27 cellular contexts compared by ENCODE assay signal in the genomic region with DNA sequence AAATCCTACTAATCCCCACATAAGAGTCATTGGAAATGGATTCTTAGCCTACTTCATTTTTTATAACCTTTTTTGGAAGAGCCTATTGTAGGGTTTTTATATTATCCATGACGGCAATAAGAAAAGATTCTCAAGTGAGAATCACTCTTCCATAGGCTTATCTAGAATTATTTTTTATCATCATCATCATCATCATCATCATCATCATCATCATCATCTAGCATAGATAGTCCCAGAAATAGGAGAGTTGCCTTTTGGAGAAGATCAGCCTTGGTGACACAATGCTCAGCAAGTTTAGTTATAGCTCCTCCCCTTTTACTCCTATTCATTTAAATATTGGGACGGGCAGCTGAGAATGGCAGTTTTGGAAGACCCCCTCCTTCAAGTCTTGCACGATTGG.
"Had no signal": no experiment of that assay in that cellular context is flagged by ENCODE, and none has a peak within 500 bp of the region (broad histone marks: within the 10 kb centered on the region; RNA-seq: fewer than 3 reads in every experiment).

No MANE protein-coding gene starts in this region.

- ATAC-seq: effector memory CD8-positive, alpha-beta T cell; esophagus mucosa; gastrocnemius medialis; gastroesophageal sphincter; heart left ventricle; heart right ventricle had no signal

- H3K27ac ChIP-seq: colonic mucosa, coronary artery, dorsolateral prefrontal cortex, epithelial cell of prostate, esophagus muscularis mucosa, esophagus squamous epithelium, gastrocnemius medialis, gastroesophageal sphincter, heart left ventricle, heart right ventricle had no signal

- H3K4me1 ChIP-seq: colonic mucosa, esophagus muscularis mucosa, esophagus squamous epithelium, gastrocnemius medialis, gastroesophageal sphincter, heart left ventricle, heart right ventricle had no signal

- DNase-seq: colonic mucosa; cortex of kidney; dermis blood vessel endothelial cell; dorsolateral prefrontal cortex; effector CD4-positive, alpha-beta T cell; effector CD8-positive, alpha-beta T cell; effector memory CD4-positive, alpha-beta T cell; effector memory CD8-positive, alpha-beta T cell; endodermal cell; erythroblast; esophagus squamous epithelium; foreskin fibroblast; foreskin melanocyte; gastrocnemius medialis; glutamatergic neuron; head of caudate nucleus; heart left ventricle; heart right ventricle had no signal

- H3K9me3 ChIP-seq: colonic mucosa, esophagus muscularis mucosa, esophagus squamous epithelium, gastrocnemius medialis, gastroesophageal sphincter, heart left ventricle, heart right ventricle had no signal

- H3K27me3 ChIP-seq: colonic mucosa, dorsolateral prefrontal cortex, esophagus muscularis mucosa, esophagus squamous epithelium, gastrocnemius medialis, gastroesophageal sphincter, heart left ventricle, heart right ventricle had no signal

- H3K4me3 ChIP-seq: colonic mucosa, coronary artery, dorsolateral prefrontal cortex, esophagus muscularis mucosa, esophagus squamous epithelium, gastrocnemius medialis, gastroesophageal sphincter, heart left ventricle, heart right ventricle had no signal

- H3K36me3 ChIP-seq: colonic mucosa, esophagus muscularis mucosa, esophagus squamous epithelium, gastrocnemius medialis, gastroesophageal sphincter, heart left ventricle, heart right ventricle had no signal

- FAIRE-seq: colon, endometrium, endothelial cell of umbilical vein, frontal cortex had no signal
